ENCODE assay signal across 21 cellular contexts in genomic region chr9:23563497-23563896, GRCh38.
A peak's percentile ranks its signal among the peaks of the same experiment; 100 is the strongest.
DNase-seq lines count a peak whose midpoint lies in the region; ATAC-seq, FAIRE-seq and TF ChIP-seq lines count a peak whose summit lies in the region.
"Had no signal": no experiment of that assay in that cellular context is flagged by ENCODE, and none has a peak within 500 bp of the region (broad histone marks: within the 10 kb centered on the region; RNA-seq: fewer than 3 reads in every experiment).

No MANE protein-coding gene starts in this region.

- no peak overlapping the region for H3K4me3 Mint-ChIP-seq in natural killer cell
- H3K4me3 Mint-ChIP-seq: B cell; CD4-positive, alpha-beta T cell; HFFc6 had no signal

- H3K27ac Mint-ChIP-seq in natural killer cell = no peak overlapping the region
- H3K27ac Mint-ChIP-seq: B cell; CD4-positive, alpha-beta T cell; HFFc6 had no signal

- no peaks in the 10 kb centered on the region for H3K36me3 ChIP-seq in PC-3 (ENCODE audit: low read depth, low read length)
- H3K36me3 ChIP-seq in bronchial epithelial cell (ENCODE audit: control insufficient read depth, insufficient read depth, low read length) = no peaks in the 10 kb centered on the region
- H3K36me3 ChIP-seq in vagina = no peaks in the 10 kb centered on the region
- H3K36me3 ChIP-seq: Peyer's patch had no signal

- H3K27ac ChIP-seq in PC-3 (ENCODE audit: low read length) (no peak overlapping the region), vagina (no peak overlapping the region)
- H3K27ac ChIP-seq: Peyer's patch had no signal

- TF ChIP-seq CTCF in PC-3 (conservative IDR thresholded peaks at IDR 0.05; ENCODE audit: low read depth, low read length) (no peak), bronchial epithelial cell (IDR thresholded peaks at IDR 0.05; ENCODE audit: insufficient read depth, low read length, severe bottlenecking) (no peak), omental fat pad (IDR thresholded peaks at IDR 0.05) (no peak), vagina (IDR thresholded peaks at IDR 0.05) (no peak), natural killer cell (IDR thresholded peaks at IDR 0.05) (no peak)

- no peak for TF ChIP-seq POLR2A in vagina (IDR thresholded peaks at IDR 0.05)

- H2AFZ ChIP-seq in PC-3 (ENCODE audit: low read length) = no peak overlapping the region

- intact Hi-C loops in PC-3 (cut with micrococcal nuclease) = no loop called here
- intact Hi-C loops in vagina (cut with DNase I) = no loop called here
- intact Hi-C loops in posterior vena cava (cut with DNase I) = no loop called here
- intact Hi-C loops in natural killer cell (cut with micrococcal nuclease) = no loop called here

- H3K4me1 Mint-ChIP-seq in natural killer cell = no peaks in the 10 kb centered on the region
- H3K4me1 Mint-ChIP-seq: B cell had no signal

- H3K4me3 ChIP-seq in PC-3 (ENCODE audit: low read length) (no peak overlapping the region), bronchial epithelial cell (ENCODE audit: low read depth, low read length) (no peak overlapping the region), vagina (no peak overlapping the region)
- H3K4me3 ChIP-seq: Peyer's patch had no signal

- ATAC-seq in PC-3 (peak; percentile 50; the same call in 1 of the 2 replicates), omental fat pad (ENCODE audit: low FRiP score) (peak; percentile 5), natural killer cell (no peak)

- H3K27me3 ChIP-seq in PC-3 (ENCODE audit: low read length) = no peaks in the 10 kb centered on the region
- no peaks in the 10 kb centered on the region for H3K27me3 ChIP-seq in bronchial epithelial cell (ENCODE audit: control insufficient read depth, insufficient read depth, low read length)
- H3K27me3 ChIP-seq in vagina = no peaks in the 10 kb centered on the region
- H3K27me3 ChIP-seq: Peyer's patch had no signal

- no peaks in the 10 kb centered on the region for H3K79me2 ChIP-seq in PC-3 (ENCODE audit: low read length)

- no peaks in the 10 kb centered on the region for H3K9me2 ChIP-seq in PC-3 (replicated peaks; ENCODE audit: low read length)

- peak; percentile 13 for DNase-seq in COLO829 (ENCODE audit: low spot score)
- peak; percentile 35 for DNase-seq in PC-3
- peak; percentile 28 for DNase-seq in bronchial epithelial cell (ENCODE audit: low read depth)
- DNase-seq in omental fat pad (ENCODE audit: low spot score) = no peak
- DNase-seq in HuH-7 (ENCODE audit: low spot score) = no peak
- DNase-seq in vagina (ENCODE audit: extremely low spot score in 2 of 2) = no peak
- no peak for DNase-seq in posterior vena cava (ENCODE audit: low spot score)
- DNase-seq in natural killer cell = no peak
- DNase-seq: CD4-positive, alpha-beta T cell; DMS79 treated with DMSO at 0.1 percent for 48 hours; HFFc6; NCI-H1105 treated with DMSO at 0.1 percent for 48 hours; NCI-H1930; NCI-H2171 treated with DMSO at 0.1 percent for 48 hours; NCI-H510A; NCI-H82; Peyer's patch; SIG-M5 had no signal

- POLR2A ChIA-PET in PC-3 (lab: Charles Lee; ENCODE audit: unreplicated experiment) = no interaction called here

- H3K36me3 Mint-ChIP-seq in natural killer cell = no peaks in the 10 kb centered on the region

- FAIRE-seq in bronchial epithelial cell (lab: Jason Lieb, UNC) = no peak
- FAIRE-seq: G401.6, H1 had no signal

- H3K4me1 ChIP-seq in PC-3 (ENCODE audit: insufficient read depth, low read length) = peaks cover 7% of the 10 kb centered on the region; the same call in 1 of the 2 replicates
- no peaks in the 10 kb centered on the region for H3K4me1 ChIP-seq in vagina
- H3K4me1 ChIP-seq: Peyer's patch had no signal

- CTCF ChIA-PET in PC-3 (lab: Charles Lee) = no interaction called here

- no peak overlapping the region for H3K9ac ChIP-seq in PC-3 (ENCODE audit: low read length)

- H3K9me3 ChIP-seq in PC-3 (ENCODE audit: low read length) = no peaks in the 10 kb centered on the region
- H3K9me3 ChIP-seq in vagina = no peaks in the 10 kb centered on the region
- H3K9me3 ChIP-seq: Peyer's patch had no signal

- no peaks in the 10 kb centered on the region for H3K27me3 Mint-ChIP-seq in natural killer cell (ENCODE audit: low read depth in 2 of 2)
- H3K27me3 Mint-ChIP-seq: B cell; CD4-positive, alpha-beta T cell had no signal

- no peaks in the 10 kb centered on the region for H3F3A ChIP-seq in PC-3 (ENCODE audit: low read length, unreplicated experiment)

- no peak overlapping the region for H3K4me2 ChIP-seq in PC-3 (ENCODE audit: low read length)

- H4K20me1 ChIP-seq in PC-3 (ENCODE audit: low read length) = no peaks in the 10 kb centered on the region

- H3K9me3 Mint-ChIP-seq in natural killer cell = peaks cover 6 to 7% of the 10 kb centered on the region in 2 donors
- H3K9me3 Mint-ChIP-seq: CD4-positive, alpha-beta T cell had no signal

- BruUV-seq in PC-3 (replicated peaks; lab: Mats Ljungman, UMichigan) = no TSS peak

Comparison
In these comparisons a context has a peak if more than half of its experiments do, and no peak if none do; other contexts are left out.
1. DNase-seq: peak in COLO829 (single experiment), PC-3 (single experiment) and bronchial epithelial cell (single experiment); none in omental fat pad (single experiment), HuH-7 (single experiment), vagina (0 of 2), posterior vena cava (single experiment) and natural killer cell (single experiment).
2. ATAC-seq: peak in PC-3 (single experiment) and omental fat pad (single experiment); none in natural killer cell (0 of 3).